ENCODE assay signal across 1 cellular context in genomic region chr3:150733936-150734794, GRCh38.
TF ChIP-seq lines count a peak whose summit lies in the region.

No MANE protein-coding gene starts in this region.

TF ChIP-seq in HepG2, 621 proteins besides CTCF, POLR2A, EP300 and RAD21 (continued from another document and continues in another):
- no peak for TF ChIP-seq ZBTB43 (CRISPR knock-in tag; conservative IDR thresholded peaks at IDR 0.05)
- no peak for TF ChIP-seq DBP (CRISPR knock-in tag; IDR thresholded peaks at IDR 0.05; ENCODE audit: not compliant biosample characterization)
- peak; percentile 47; the same call in 1 of the 2 replicates for TF ChIP-seq ELF1 (CRISPR knock-in tag; IDR thresholded peaks at IDR 0.05)
- no peak for TF ChIP-seq ZSCAN30 (CRISPR knock-in tag; IDR thresholded peaks at IDR 0.05)
- TF ChIP-seq ZNF577 (CRISPR knock-in tag; IDR thresholded peaks at IDR 0.05; ENCODE audit: borderline replicate concordance, low read depth): no peak
- TF ChIP-seq TBP (CRISPR knock-in tag; IDR thresholded peaks at IDR 0.05): no peak
- TF ChIP-seq KMT2A (CRISPR knock-in tag; IDR thresholded peaks at IDR 0.05): no peak
- no peak for TF ChIP-seq RFX3 (CRISPR knock-in tag; IDR thresholded peaks at IDR 0.05)
- no peak for TF ChIP-seq MLX (CRISPR knock-in tag; IDR thresholded peaks at IDR 0.05)
- no peak for TF ChIP-seq FLYWCH1 (CRISPR knock-in tag; IDR thresholded peaks at IDR 0.05)
- no peak for TF ChIP-seq MIER3 (CRISPR knock-in tag; IDR thresholded peaks at IDR 0.05; ENCODE audit: borderline replicate concordance)
- 0 out of 2 replicates have a peak, but pooled peaks have one; percentile 24 for TF ChIP-seq PITX1 (CRISPR knock-in tag; IDR thresholded peaks at IDR 0.05)
- no peak for TF ChIP-seq KLF15 (CRISPR knock-in tag; IDR thresholded peaks at IDR 0.05; ENCODE audit: borderline replicate concordance)
- TF ChIP-seq PRDM15 (CRISPR knock-in tag; IDR thresholded peaks at IDR 0.05): no peak
- peak; percentile 18; the same call in 1 of the 2 replicates for TF ChIP-seq ZNF292 (CRISPR knock-in tag; IDR thresholded peaks at IDR 0.05; ENCODE audit: borderline replicate concordance, low read depth)
- no peak for TF ChIP-seq ELF4 (CRISPR knock-in tag; IDR thresholded peaks at IDR 0.05; ENCODE audit: borderline replicate concordance)
- TF ChIP-seq SYNCRIP (IDR thresholded peaks at IDR 0.05; ENCODE audit: insufficient read depth, low read depth, low read length): no peak
- no peak for TF ChIP-seq SRSF4 (IDR thresholded peaks at IDR 0.05; ENCODE audit: low read depth, low read length, poor library complexity, severe bottlenecking)
- no peak for TF ChIP-seq TOPORS (CRISPR knock-in tag; IDR thresholded peaks at IDR 0.05)
- no peak for TF ChIP-seq THAP8 (CRISPR knock-in tag; IDR thresholded peaks at IDR 0.05; ENCODE audit: borderline replicate concordance)
- TF ChIP-seq GABPA (IDR thresholded peaks at IDR 0.05; ENCODE audit: low read depth, low read length): no peak
- TF ChIP-seq GABPA (CRISPR knock-in tag; IDR thresholded peaks at IDR 0.05; ENCODE audit: low read depth): peak; percentile 27; the same call in 1 of the 2 replicates
- TF ChIP-seq ZNF24 (IDR thresholded peaks at IDR 0.05): no peak
- no peak for TF ChIP-seq SNAPC4 (CRISPR knock-in tag; IDR thresholded peaks at IDR 0.05)
- TF ChIP-seq MNT (IDR thresholded peaks at IDR 0.05): 0 out of 2 replicates have a peak, but pooled peaks have one; percentile 48
- TF ChIP-seq ZNF383 (CRISPR knock-in tag; IDR thresholded peaks at IDR 0.05; ENCODE audit: borderline replicate concordance): no peak; the same call in 1 of the 2 replicates
- no peak for TF ChIP-seq REL (CRISPR knock-in tag; conservative IDR thresholded peaks at IDR 0.05)
- TF ChIP-seq ZKSCAN8 (CRISPR knock-in tag; IDR thresholded peaks at IDR 0.05; ENCODE audit: borderline replicate concordance): peak; percentile 71; the same call in 1 of the 2 replicates
- TF ChIP-seq ZNF44 (CRISPR knock-in tag; IDR thresholded peaks at IDR 0.05): 0 out of 2 replicates have a peak, but pooled peaks have one; percentile 58
- no peak for TF ChIP-seq KLF16 (CRISPR knock-in tag; IDR thresholded peaks at IDR 0.05)
- peak; percentile 58; the same call in 1 of the 2 replicates for TF ChIP-seq RXRB (CRISPR knock-in tag; IDR thresholded peaks at IDR 0.05; ENCODE audit: borderline replicate concordance)
- no peak for TF ChIP-seq YY1 (IDR thresholded peaks at IDR 0.05; ENCODE audit: insufficient read depth, insufficient replicate concordance, low read depth, low read length)
- no peak for TF ChIP-seq PAWR (CRISPR knock-in tag; IDR thresholded peaks at IDR 0.05; ENCODE audit: borderline replicate concordance)
- TF ChIP-seq GMEB2 (CRISPR knock-in tag; IDR thresholded peaks at IDR 0.05; ENCODE audit: low read depth): no peak
- TF ChIP-seq ZNF550 (CRISPR knock-in tag; IDR thresholded peaks at IDR 0.05; ENCODE audit: borderline replicate concordance): no peak
- TF ChIP-seq AGO1 (IDR thresholded peaks at IDR 0.05; ENCODE audit: low read depth, low read length, poor library complexity, severe bottlenecking): no peak
- TF ChIP-seq ZBTB1 (CRISPR knock-in tag; IDR thresholded peaks at IDR 0.05; ENCODE audit: borderline replicate concordance): no peak
- no peak for TF ChIP-seq KLF13 (CRISPR knock-in tag; IDR thresholded peaks at IDR 0.05)
- TF ChIP-seq ZBTB49 (CRISPR knock-in tag; IDR thresholded peaks at IDR 0.05; ENCODE audit: borderline replicate concordance): no peak
- 0 out of 2 replicates have a peak, but pooled peaks have one; percentile 27 for TF ChIP-seq FOXP1 (IDR thresholded peaks at IDR 0.05)
- TF ChIP-seq FOXP1 (CRISPR knock-in tag; IDR thresholded peaks at IDR 0.05): no peak
- TF ChIP-seq FOXA3 (CRISPR knock-in tag; IDR thresholded peaks at IDR 0.05): peak; percentile 46; the same call in 1 of the 2 replicates
- TF ChIP-seq ZC3H4 (CRISPR knock-in tag; IDR thresholded peaks at IDR 0.05; ENCODE audit: borderline replicate concordance): no peak
- TF ChIP-seq ZNF460 (CRISPR knock-in tag; IDR thresholded peaks at IDR 0.05; ENCODE audit: borderline replicate concordance): no peak
- no peak for TF ChIP-seq SMARCC2 (IDR thresholded peaks at IDR 0.05)
